ENCODE assay signal across 10 cellular contexts in genomic region chr2:207239222-207239674, GRCh38.
DNase-seq lines count a peak whose midpoint lies in the region; ATAC-seq and TF ChIP-seq lines count a peak whose summit lies in the region.
"Had no signal": no experiment of that assay in that cellular context is flagged by ENCODE, and none has a peak within 500 bp of the region (broad histone marks: within the 10 kb centered on the region; RNA-seq: fewer than 3 reads in every experiment).

No MANE protein-coding gene starts in this region.

- TF ChIP-seq POLR2A in lower leg skin (IDR thresholded peaks at IDR 0.05), result no peak

- 17 to 23% methylated on average over 5 of the region's 5 CpGs for WGBS in lower leg skin, 2 donors

- DNase-seq in activated T-cell treated with anti-CD3 and anti-CD28 coated beads for 24 hours (ENCODE audit: low read depth) (peak; percentile 34), astrocyte of the cerebellum (ENCODE audit: low read depth) (peak; percentile 100), lower leg skin (ENCODE audit: low spot score in 2 of 2) (peak; percentile 90 to 92), ureter (ENCODE audit: low spot score) (peak; percentile 62), mesenteric fat pad (ENCODE audit: low spot score) (no peak), C1 segment of cervical spinal cord (lab: John Stamatoyannopoulos, UW) (no peak)
- no peak for DNase-seq in activated T-cell treated with anti-CD3 and anti-CD28 coated beads, Interleukin-2, amount 50 U/mL, for 1 hour
- DNase-seq: DND-41 had no signal

- TF ChIP-seq CTCF in astrocyte of the cerebellum (IDR thresholded peaks at IDR 0.05; ENCODE audit: low read depth, low read length, missing control alignments) (no peak), lower leg skin (IDR thresholded peaks at IDR 0.05) (no peak)

- intact Hi-C loops in lower leg skin (cut with DNase I; ENCODE audit: low total_unique reads), result no loop called here

- in situ Hi-C loops in astrocyte of the cerebellum (cut with HindIII; ENCODE audit: low sequenced_read_pairs), result no loop called here

- no peak for ATAC-seq in HG03095 (IDR thresholded peaks at IDR 0.05; ENCODE audit: unreplicated experiment)

- H3K4me3 ChIP-seq in astrocyte of the cerebellum (ENCODE audit: low read depth, low read length) (no peak overlapping the region), lower leg skin (ENCODE audit: low read depth, poor library complexity, severe bottlenecking) (no peak overlapping the region)
- H3K4me3 ChIP-seq: SK-N-MC had no signal

Comparison
In these comparisons a context has a peak if more than half of its experiments do, and no peak if none do; other contexts are left out.
1. DNase-seq: peak in activated T-cell treated with anti-CD3 and anti-CD28 coated beads for 24 hours (single experiment), astrocyte of the cerebellum (single experiment), lower leg skin (2 of 2) and ureter (single experiment); none in activated T-cell treated with anti-CD3 and anti-CD28 coated beads, Interleukin-2, amount 50 U/mL, for 1 hour (single experiment), mesenteric fat pad (single experiment) and C1 segment of cervical spinal cord (0 of 14).